13 cellular contexts compared by ENCODE assay signal in the genomic region with DNA sequence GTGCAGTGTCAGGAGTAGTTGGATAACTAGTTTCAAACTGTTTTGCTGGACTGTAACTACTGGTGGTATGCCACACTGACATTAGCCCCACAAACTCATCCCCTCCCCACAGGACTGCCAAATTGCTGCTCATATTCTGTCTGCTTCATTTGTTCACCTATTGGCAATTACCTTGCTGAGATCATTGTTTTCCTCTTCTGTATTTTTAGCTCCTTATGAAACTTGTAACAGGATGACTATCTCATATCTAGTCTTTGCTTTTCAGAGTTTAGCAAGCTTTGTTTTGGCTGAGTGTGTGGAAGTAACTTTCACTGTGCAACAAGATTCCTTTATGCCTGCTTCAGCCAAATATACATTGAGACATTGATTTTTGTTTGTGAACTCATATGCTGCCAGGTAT.
DNase-seq lines count a peak whose midpoint lies in the region; ATAC-seq and TF ChIP-seq lines count a peak whose summit lies in the region.
"Had no signal": no experiment of that assay in that cellular context is flagged by ENCODE, and none has a peak within 500 bp of the region (broad histone marks: within the 10 kb centered on the region; RNA-seq: fewer than 3 reads in every experiment).

No MANE protein-coding gene starts in this region.

- H2BK15ac ChIP-seq in mesendoderm (replicated peaks; ENCODE audit: low read depth) = no peak overlapping the region

- no TSS peak for BruUV-seq in MCF 10A (replicated peaks; lab: Mats Ljungman, UMichigan)

- H3K36me3 Mint-ChIP-seq in MCF 10A (ENCODE audit: insufficient read depth, unreplicated experiment) = no peaks in the 10 kb centered on the region
- no peaks in the 10 kb centered on the region for H3K36me3 Mint-ChIP-seq in activated T-cell treated with anti-CD3 and anti-CD28 coated beads, Interleukin-2, amount 50 U/mL, for 24 hours (ENCODE audit: low read depth)

- H3K27ac ChIP-seq in breast epithelium = peak overlapping the region; percentile 88 to 93
- no peak overlapping the region for H3K27ac ChIP-seq in MM.1S (ENCODE audit: low read length)
- H3K27ac ChIP-seq in left lung = peak overlapping the region; percentile 30 to 85
- H3K27ac ChIP-seq in upper lobe of left lung = peak overlapping the region in 3 of 4 donors; percentile 70 to 87 (median 82)
- no peak overlapping the region for H3K27ac ChIP-seq in mesendoderm (ENCODE audit: low read depth, low read length)

- H3K56ac ChIP-seq in mesendoderm (ENCODE audit: low read length) = no peak overlapping the region

- no peak overlapping the region for H3K27ac Mint-ChIP-seq in MCF 10A (ENCODE audit: low read depth, unreplicated experiment)
- no peak overlapping the region for H3K27ac Mint-ChIP-seq in activated T-cell treated with anti-CD3 and anti-CD28 coated beads, Interleukin-2, amount 50 U/mL, for 24 hours
- H3K27ac Mint-ChIP-seq: T-helper 1 cell treated with Interleukin-12 subunit alpha and Interleukin-12 subunit beta and Interleukin-4 antibody, amounts not matched to agents 30 μg/mL and 1 μg/mL, for 36 hours had no signal

- no peaks in the 10 kb centered on the region for H3K27me3 Mint-ChIP-seq in MCF 10A (ENCODE audit: insufficient read depth, unreplicated experiment)
- H3K27me3 Mint-ChIP-seq in activated T-cell treated with anti-CD3 and anti-CD28 coated beads, Interleukin-2, amount 50 U/mL, for 24 hours = no peaks in the 10 kb centered on the region

- no peak overlapping the region for H2AFZ ChIP-seq in MM.1S (ENCODE audit: low read length)

- intact Hi-C loops in breast epithelium (cut with DNase I; ENCODE audit: low total_unique reads) = no loop called here
- intact Hi-C loops in MCF 10A (cut with micrococcal nuclease) = no loop called here
- intact Hi-C loops in left lung (cut with DNase I) = no loop called here

- ATAC-seq in left lung (no peak), upper lobe of left lung (ENCODE audit: low FRiP score in 2 of 2) (no peak), GM18867 (IDR thresholded peaks at IDR 0.05; ENCODE audit: unreplicated experiment) (no peak)

- CTCF ChIA-PET in MCF 10A (lab: Yijun Ruan, JAX) = no interaction called here

- no peak overlapping the region for H2BK5ac ChIP-seq in mesendoderm (ENCODE audit: low read length)

- H3K79me2 ChIP-seq in MM.1S (ENCODE audit: low read length) (no peaks in the 10 kb centered on the region), mesendoderm (ENCODE audit: control insufficient read depth, insufficient read depth, low read length) (no peaks in the 10 kb centered on the region)

- TF ChIP-seq EP300 in upper lobe of left lung (IDR thresholded peaks at IDR 0.05) = no peak

- TF ChIP-seq CTCF in breast epithelium (IDR thresholded peaks at IDR 0.05) (no peak), MCF 10A (IDR thresholded peaks at IDR 0.05; ENCODE audit: unreplicated experiment) (no peak), MM.1S (IDR thresholded peaks at IDR 0.05; ENCODE audit: low read length) (no peak), left lung (IDR thresholded peaks at IDR 0.05) (no peak), upper lobe of left lung (IDR thresholded peaks at IDR 0.05) (no peak)

- no peak overlapping the region for H4K5ac ChIP-seq in mesendoderm (ENCODE audit: low read length)

- H3K4ac ChIP-seq in mesendoderm (ENCODE audit: low read depth, low read length) = no peak overlapping the region

- H4K20me1 ChIP-seq in MM.1S (ENCODE audit: insufficient read depth, low read length) = 0 out of 2 replicates have a peak, but pooled peaks cover 2% of the 10 kb centered on the region

- peak overlapping the region; percentile 2; the same call in 1 of the 2 replicates for H3K4me2 ChIP-seq in MM.1S (ENCODE audit: low read depth, low read length)
- H3K4me2 ChIP-seq in mesendoderm (ENCODE audit: low read length) = no peak overlapping the region

- H3K4me3 ChIP-seq in breast epithelium (no peak overlapping the region), MM.1S (ENCODE audit: low read length) (no peak overlapping the region), left lung (no peak overlapping the region), upper lobe of left lung (no peak overlapping the region), mesendoderm (ENCODE audit: low read length) (no peak overlapping the region)

- H4K8ac ChIP-seq in mesendoderm (ENCODE audit: low read depth, low read length) = no peak overlapping the region

- H3K9me2 ChIP-seq in MM.1S (replicated peaks; ENCODE audit: insufficient read depth, low read length) = no peaks in the 10 kb centered on the region

- POLR2A ChIA-PET in MCF 10A (lab: Yijun Ruan, JAX) = interaction anchor here (1.6 kb wide), 1 partner anchor 108 kb away, joined by 4 read pairs; the partner anchor contains the start of gene SESN3

- no peak overlapping the region for H2AK5ac ChIP-seq in mesendoderm (ENCODE audit: low read length)

- H3K27me3 ChIP-seq in breast epithelium (no peaks in the 10 kb centered on the region), MM.1S (replicated peaks; ENCODE audit: insufficient read depth, low read length) (peaks cover 57% of the 10 kb centered on the region), left lung (no peaks in the 10 kb centered on the region), upper lobe of left lung (no peaks in the 10 kb centered on the region), mesendoderm (ENCODE audit: insufficient read depth, low read length, poor library complexity) (no peaks in the 10 kb centered on the region)

- H3K36me3 ChIP-seq in breast epithelium = no peaks in the 10 kb centered on the region
- no peaks in the 10 kb centered on the region for H3K36me3 ChIP-seq in MM.1S (replicated peaks; ENCODE audit: insufficient read depth, low read length)
- H3K36me3 ChIP-seq in left lung = no peaks in the 10 kb centered on the region
- no peaks in the 10 kb centered on the region for H3K36me3 ChIP-seq in upper lobe of left lung
- H3K36me3 ChIP-seq in mesendoderm (ENCODE audit: control insufficient read depth, insufficient read depth, low read length) = no peaks in the 10 kb centered on the region

- H3K18ac ChIP-seq in mesendoderm (ENCODE audit: low read length) = no peak overlapping the region

- H3K9me3 ChIP-seq in breast epithelium (no peaks in the 10 kb centered on the region), MM.1S (replicated peaks; ENCODE audit: insufficient read depth, low read length) (no peaks in the 10 kb centered on the region), left lung (no peaks in the 10 kb centered on the region), upper lobe of left lung (no peaks in the 10 kb centered on the region)

- no peaks in the 10 kb centered on the region for H3K9me3 Mint-ChIP-seq in MCF 10A (ENCODE audit: unreplicated experiment)
- no peaks in the 10 kb centered on the region for H3K9me3 Mint-ChIP-seq in activated T-cell treated with anti-CD3 and anti-CD28 coated beads, Interleukin-2, amount 50 U/mL, for 24 hours
- H3K9me3 Mint-ChIP-seq: T-helper 1 cell treated with Interleukin-12 subunit alpha and Interleukin-12 subunit beta and Interleukin-4 antibody, amounts not matched to agents 30 μg/mL and 1 μg/mL, for 36 hours had no signal

- TF ChIP-seq POLR2A in breast epithelium (IDR thresholded peaks at IDR 0.05) = no peak
- no peak for TF ChIP-seq POLR2A in upper lobe of left lung (IDR thresholded peaks at IDR 0.05)

- peaks cover 17% of the 10 kb centered on the region for H3F3A ChIP-seq in MM.1S (ENCODE audit: insufficient read depth, low read length)

- no peaks in the 10 kb centered on the region for H3K79me1 ChIP-seq in mesendoderm (ENCODE audit: low read length)

- DNase-seq in breast epithelium (ENCODE audit: low spot score in 2 of 2) (no peak), MCF 10A (ENCODE audit: unreplicated experiment) (no peak), MM.1S (peak; percentile 53), left lung (no peak), upper lobe of left lung (no peak), mesendoderm (no peak)
- no peak for DNase-seq in activated T-cell treated with anti-CD3 and anti-CD28 coated beads, Interleukin-2, amount 50 U/mL, for 24 hours
- DNase-seq: GDM1, HCEC 1CT, NCI-H524 treated with DMSO at 0.1 percent for 48 hours, substantia nigra had no signal

- H3K4me3 Mint-ChIP-seq in MCF 10A (ENCODE audit: unreplicated experiment) = no peak overlapping the region
- H3K4me3 Mint-ChIP-seq in activated T-cell treated with anti-CD3 and anti-CD28 coated beads, Interleukin-2, amount 50 U/mL, for 24 hours = no peak overlapping the region
- H3K4me3 Mint-ChIP-seq: T-helper 1 cell treated with Interleukin-12 subunit alpha and Interleukin-12 subunit beta and Interleukin-4 antibody, amounts not matched to agents 30 μg/mL and 1 μg/mL, for 36 hours had no signal

- no peak overlapping the region for H3K23ac ChIP-seq in mesendoderm (ENCODE audit: low read length)

- no peak overlapping the region for H2BK120ac ChIP-seq in mesendoderm (ENCODE audit: low read depth, low read length)

- H3K9ac ChIP-seq in MM.1S (ENCODE audit: low read length) = no peak overlapping the region
- no peak overlapping the region for H3K9ac ChIP-seq in mesendoderm (ENCODE audit: low read length)

- H3K4me1 ChIP-seq in breast epithelium = peaks cover 0 to 23% of the 10 kb centered on the region in 2 donors
- H3K4me1 ChIP-seq in MM.1S (ENCODE audit: low read length) = peaks cover 30% of the 10 kb centered on the region
- H3K4me1 ChIP-seq in left lung = peaks cover 21 to 37% of the 10 kb centered on the region in 2 donors
- peaks cover 28 to 38% (median 33%) of the 10 kb centered on the region in 4 donors for H3K4me1 ChIP-seq in upper lobe of left lung
- peaks cover 8% of the 10 kb centered on the region for H3K4me1 ChIP-seq in mesendoderm (ENCODE audit: control insufficient read depth, low read depth, low read length)

- H3K4me1 Mint-ChIP-seq in MCF 10A (ENCODE audit: insufficient read depth, unreplicated experiment) = no peaks in the 10 kb centered on the region
- peaks cover 20% of the 10 kb centered on the region for H3K4me1 Mint-ChIP-seq in activated T-cell treated with anti-CD3 and anti-CD28 coated beads, Interleukin-2, amount 50 U/mL, for 24 hours (ENCODE audit: low read depth)

Comparison
In these comparisons a context has a peak if more than half of its experiments do, and no peak if none do; other contexts are left out.
1. H3K27ac ChIP-seq: peak in breast epithelium (2 of 2), left lung (2 of 2) and upper lobe of left lung (3 of 4); none in MM.1S (single experiment) and mesendoderm (single experiment).